Comparison of ENCODE assay signal across 9 cellular contexts in genomic region chr11:92658733-92659132, GRCh38.
"Had no signal": no experiment of that assay in that cellular context is flagged by ENCODE, and none has a peak within 500 bp of the region (broad histone marks: within the 10 kb centered on the region; RNA-seq: fewer than 3 reads in every experiment).

No MANE protein-coding gene starts in this region.

- H3K4me2 ChIP-seq: GM23338, KMS-11 had no signal

- H3K4me3 Mint-ChIP-seq: GM23338, IgD-negative memory B cell had no signal

- H3K9me3 Mint-ChIP-seq: GM23338 had no signal

- H3K4me1 ChIP-seq: HAP-1 had no signal

- DNase-seq: H7, KBM-7 had no signal

- H3K9me3 ChIP-seq: HAP-1 had no signal

- H3K4me3 ChIP-seq: GM23338, HAP-1 had no signal

- ATAC-seq: GM23338, HCT116 had no signal

- FAIRE-seq: H1, HTR-8/SVneo had no signal

- H3K27ac ChIP-seq: KMS-11 had no signal

- H3K36me3 ChIP-seq: HAP-1 had no signal

- H3K27ac Mint-ChIP-seq: GM23338, IgD-negative memory B cell had no signal

- H2AFZ ChIP-seq: GM23338 had no signal

- H3K4me1 Mint-ChIP-seq: IgD-negative memory B cell had no signal

- H3K9ac ChIP-seq: KMS-11 had no signal

- H3K36me3 Mint-ChIP-seq: IgD-negative memory B cell had no signal
